In genomic region chr11:87324817-87325489, GRCh38 we compare ENCODE assay signal across 16 cellular contexts.
DNase-seq lines count a peak whose midpoint lies in the region; ATAC-seq and TF ChIP-seq lines count a peak whose summit lies in the region.
"Had no signal": no experiment of that assay in that cellular context is flagged by ENCODE, and none has a peak within 500 bp of the region (broad histone marks: within the 10 kb centered on the region; RNA-seq: fewer than 3 reads in every experiment).

No MANE protein-coding gene starts in this region.

- H3F3A ChIP-seq in smooth muscle cell (ENCODE audit: low read depth), result no peaks in the 10 kb centered on the region

- H3K4me1 Mint-ChIP-seq in type B pancreatic cell (ENCODE audit: unreplicated experiment), result no peaks in the 10 kb centered on the region
- H3K4me1 Mint-ChIP-seq in stimulated activated memory B cell treated with anti-CD40 and anti-IgM and Interleukin-4, amounts not matched to agents 10 μg/mL and 1 μg/mL and 100 μg/mL, for 72 hours, result no peaks in the 10 kb centered on the region

- H3K9me3 ChIP-seq in psoas muscle (no peaks in the 10 kb centered on the region), smooth muscle cell (replicated peaks; ENCODE audit: low read depth) (no peaks in the 10 kb centered on the region)
- H3K9me3 ChIP-seq: SJSA1 had no signal

- no peak for TF ChIP-seq CTCF in type B pancreatic cell (conservative IDR thresholded peaks at IDR 0.05)
- TF ChIP-seq CTCF in psoas muscle (IDR thresholded peaks at IDR 0.05), result no peak
- no peak for TF ChIP-seq CTCF in smooth muscle cell (IDR thresholded peaks at IDR 0.05; ENCODE audit: borderline replicate concordance, insufficient read depth, poor library complexity, severe bottlenecking)

- no peak overlapping the region for H3K4me2 ChIP-seq in smooth muscle cell
- H3K4me2 ChIP-seq: BLaER1 treated with 17β-estradiol and CSF1 and Interleukin-3, amounts not matched to agents 10 nM and 100 nM had no signal

- H3K9ac ChIP-seq in smooth muscle cell (ENCODE audit: low read depth), result no peak overlapping the region
- H3K9ac ChIP-seq: BLaER1 treated with 17β-estradiol and CSF1 and Interleukin-3, amounts not matched to agents 10 nM and 100 nM had no signal

- H3K36me3 ChIP-seq in psoas muscle (ENCODE audit: insufficient read depth in 1 of 2, low read depth in 1 of 2) (peaks cover 0 to 21% of the 10 kb centered on the region in 2 donors), smooth muscle cell (ENCODE audit: low read depth) (no peaks in the 10 kb centered on the region)
- H3K36me3 ChIP-seq: SJSA1 had no signal

- no peaks in the 10 kb centered on the region for H4K20me1 ChIP-seq in smooth muscle cell (ENCODE audit: low read depth)
- H4K20me1 ChIP-seq: BLaER1 treated with 17β-estradiol and CSF1 and Interleukin-3, amounts not matched to agents 10 nM and 100 nM had no signal

- no peak overlapping the region for H3K4me3 Mint-ChIP-seq in type B pancreatic cell
- H3K4me3 Mint-ChIP-seq in stimulated activated memory B cell treated with anti-CD40 and anti-IgM and Interleukin-4, amounts not matched to agents 10 μg/mL and 1 μg/mL and 100 μg/mL, for 72 hours, result no peak overlapping the region

- H3K27ac Mint-ChIP-seq in type B pancreatic cell, result peak overlapping the region; percentile 54
- H3K27ac Mint-ChIP-seq in stimulated activated memory B cell treated with anti-CD40 and anti-IgM and Interleukin-4, amounts not matched to agents 10 μg/mL and 1 μg/mL and 100 μg/mL, for 72 hours, result no peak overlapping the region
- H3K27ac Mint-ChIP-seq: progenitor cell of endocrine pancreas had no signal

- H3K4me3 ChIP-seq in psoas muscle (no peak overlapping the region), smooth muscle cell (no peak overlapping the region)
- H3K4me3 ChIP-seq: BLaER1 treated with 17β-estradiol and CSF1 and Interleukin-3, amounts not matched to agents 10 nM and 100 nM; coronary artery; SJSA1 had no signal

- no peaks in the 10 kb centered on the region for H3K79me2 ChIP-seq in smooth muscle cell (ENCODE audit: low read depth)

- H3K4me1 ChIP-seq in psoas muscle, result no peaks in the 10 kb centered on the region
- H3K4me1 ChIP-seq in smooth muscle cell (ENCODE audit: low read depth), result no peaks in the 10 kb centered on the region
- H3K4me1 ChIP-seq: BLaER1 treated with 17β-estradiol and CSF1 and Interleukin-3, amounts not matched to agents 10 nM and 100 nM; SJSA1 had no signal

- H3K9me3 Mint-ChIP-seq in type B pancreatic cell, result no peaks in the 10 kb centered on the region
- H3K9me3 Mint-ChIP-seq in stimulated activated memory B cell treated with anti-CD40 and anti-IgM and Interleukin-4, amounts not matched to agents 10 μg/mL and 1 μg/mL and 100 μg/mL, for 72 hours, result no peaks in the 10 kb centered on the region

- H3K27me3 ChIP-seq in psoas muscle (ENCODE audit: insufficient read depth in 3 of 3, low read length in 2 of 3) (no peaks in the 10 kb centered on the region), smooth muscle cell (ENCODE audit: low read depth) (no peaks in the 10 kb centered on the region)
- H3K27me3 ChIP-seq: BLaER1 treated with 17β-estradiol and CSF1 and Interleukin-3, amounts not matched to agents 10 nM and 100 nM; SJSA1 had no signal

- intact Hi-C loops in psoas muscle (cut with DNase I), result no loop called here

- ATAC-seq in GM19043 (IDR thresholded peaks at IDR 0.05; ENCODE audit: low read depth, unreplicated experiment) (peak; percentile 66), HG02610 (IDR thresholded peaks at IDR 0.05; ENCODE audit: unreplicated experiment) (peak; percentile 51), psoas muscle (no peak)
- ATAC-seq in stimulated activated memory B cell treated with anti-CD40 and anti-IgM and Interleukin-4, amounts not matched to agents 10 μg/mL and 1 μg/mL and 100 μg/mL, for 72 hours, result no peak
- ATAC-seq: left ventricle myocardium superior had no signal

- peaks cover 14% of the 10 kb centered on the region for H3K36me3 Mint-ChIP-seq in type B pancreatic cell
- H3K36me3 Mint-ChIP-seq in stimulated activated memory B cell treated with anti-CD40 and anti-IgM and Interleukin-4, amounts not matched to agents 10 μg/mL and 1 μg/mL and 100 μg/mL, for 72 hours, result peaks cover 52% of the 10 kb centered on the region

- H2AFZ ChIP-seq in smooth muscle cell (ENCODE audit: low read depth), result no peak overlapping the region

- no peaks in the 10 kb centered on the region for H3K27me3 Mint-ChIP-seq in type B pancreatic cell
- no peaks in the 10 kb centered on the region for H3K27me3 Mint-ChIP-seq in stimulated activated memory B cell treated with anti-CD40 and anti-IgM and Interleukin-4, amounts not matched to agents 10 μg/mL and 1 μg/mL and 100 μg/mL, for 72 hours
- H3K27me3 Mint-ChIP-seq: progenitor cell of endocrine pancreas had no signal

- H3K27ac ChIP-seq in psoas muscle, result no peak overlapping the region
- no peak overlapping the region for H3K27ac ChIP-seq in smooth muscle cell (ENCODE audit: low read depth)
- H3K27ac ChIP-seq: BLaER1 treated with 17β-estradiol and CSF1 and Interleukin-3, amounts not matched to agents 10 nM and 100 nM; coronary artery; SJSA1 had no signal

- DNase-seq in amniotic epithelial cell (ENCODE audit: low read depth) (peak; percentile 37), type B pancreatic cell (ENCODE audit: extremely low spot score, unreplicated experiment) (no peak), psoas muscle (no peak), smooth muscle cell (lab: John Stamatoyannopoulos, UW; ENCODE audit: unreplicated experiment) (no peak)
- DNase-seq: amygdala, DMS53, left ventricle myocardium superior, NCI-H146, NCI-H345 had no signal

Comparison
In these comparisons a context has a peak if more than half of its experiments do, and no peak if none do; other contexts are left out.
1. ATAC-seq: peak in GM19043 (single experiment) and HG02610 (single experiment); none in stimulated activated memory B cell treated with anti-CD40 and anti-IgM and Interleukin-4, amounts not matched to agents 10 μg/mL and 1 μg/mL and 100 μg/mL, for 72 hours (single experiment) and psoas muscle (0 of 4).